Comparison of ENCODE assay signal across 8 cellular contexts in genomic region chr1:206703647-206704046, GRCh38. TPM values are rescaled to one million over a fixed set of nuclear protein-coding genes. Genes with fewer than 3 reads are reported as not detected.
A peak's percentile ranks its signal among the peaks of the same experiment; 100 is the strongest.
DNase-seq lines count a peak whose midpoint lies in the region; ATAC-seq and TF ChIP-seq lines count a peak whose summit lies in the region.
"Had no signal": no experiment of that assay in that cellular context is flagged by ENCODE, and none has a peak within 500 bp of the region (broad histone marks: within the 10 kb centered on the region; RNA-seq: fewer than 3 reads in every experiment).

No MANE protein-coding gene starts in this region.

- POLR2A ChIA-PET in PC-9 (lab: Charles Lee; ENCODE audit: unreplicated experiment), result no interaction called here

- intact Hi-C loops in PC-9 (cut with micrococcal nuclease; ENCODE audit: unreplicated experiment), result no loop called here

- H3K79me2 ChIP-seq in PC-9 (ENCODE audit: low read depth), result peaks cover 86% of the 10 kb centered on the region

- H3K9me3 ChIP-seq in PC-9 (ENCODE audit: insufficient read depth, low read depth), result no peaks in the 10 kb centered on the region

- no peaks in the 10 kb centered on the region for H3K9me2 ChIP-seq in PC-9 (ENCODE audit: insufficient read depth)

- DNase-seq in T-helper 2 cell (peak in 4 of 5 experiments; percentile 21 to 77 (median 56)), PC-9 (no peak), NCI-H446 (lab: John Stamatoyannopoulos, UW) (no peak)
- DNase-seq in effector CD4-positive, alpha-beta T cell, result peak; percentile 62
- DNase-seq in stimulated activated CD8-positive, alpha-beta memory T cell treated with anti-CD3 and anti-CD28 coated beads, Interleukin-7, amount 100 ng/mL, for 24 hours (ENCODE audit: low read depth), result peak; percentile 21
- DNase-seq: aorta had no signal

- H3K36me3 ChIP-seq in PC-9 (ENCODE audit: low read depth), result no peaks in the 10 kb centered on the region

- H3K4me2 ChIP-seq in PC-9, result no peak overlapping the region

- no peak overlapping the region for H3K27ac ChIP-seq in PC-9

- H2AFZ ChIP-seq in PC-9, result no peak overlapping the region

- peaks cover 9% of the 10 kb centered on the region; the same call in 1 of the 2 replicates for H3F3A ChIP-seq in PC-9 (ENCODE audit: insufficient read depth, low read depth)

- H3K4me3 ChIP-seq in PC-9, result no peak overlapping the region

- CTCF ChIA-PET in PC-9 (lab: Charles Lee), result no interaction called here

- H4K20me1 ChIP-seq in PC-9 (ENCODE audit: insufficient read depth), result peaks cover 72% of the 10 kb centered on the region

- H3K27me3 ChIP-seq in PC-9 (ENCODE audit: insufficient read depth, low read depth), result no peaks in the 10 kb centered on the region

- H3K4me1 ChIP-seq in PC-9 (replicated peaks; ENCODE audit: insufficient read depth), result peaks cover 16% of the 10 kb centered on the region

- BruUV-seq in PC-9 (replicated peaks; lab: Mats Ljungman, UMichigan), result no TSS peak

- ATAC-seq in GM21447 (IDR thresholded peaks at IDR 0.05; ENCODE audit: unreplicated experiment) (peak; percentile 61), GM21576 (IDR thresholded peaks at IDR 0.05; ENCODE audit: unreplicated experiment) (no peak)

- no peak for TF ChIP-seq CTCF in PC-9 (conservative IDR thresholded peaks at IDR 0.05)

RNA-seq across cellular contexts. Expression of gene MAPKAPK2, which starts 18.9 kb away (rescaled TPM):
- total RNA-seq in PC-9 (2021), result 62.6 and 70.6 TPM in 2 replicates

Comparison
In these comparisons a context has a peak if more than half of its experiments do, and no peak if none do; other contexts are left out.
1. DNase-seq: peak in T-helper 2 cell (4 of 5), effector CD4-positive, alpha-beta T cell (single experiment) and stimulated activated CD8-positive, alpha-beta memory T cell treated with anti-CD3 and anti-CD28 coated beads, Interleukin-7, amount 100 ng/mL, for 24 hours (single experiment); none in PC-9 (0 of 2) and NCI-H446 (0 of 2).